Comparison of ENCODE assay signal across 33 cellular contexts in genomic region chrX:129667412-129667811, GRCh38. TPM values are rescaled to one million over a fixed set of nuclear protein-coding genes. Genes with fewer than 3 reads are reported as not detected.
"Had no signal": no experiment of that assay in that cellular context is flagged by ENCODE, and none has a peak within 500 bp of the region (broad histone marks: within the 10 kb centered on the region; RNA-seq: fewer than 3 reads in every experiment).

No MANE protein-coding gene starts in this region.

- H3K79me2 ChIP-seq: hepatocyte, parathyroid adenoma had no signal

- H3K4me3 ChIP-seq: colonic mucosa, esophagus muscularis mucosa, gastroesophageal sphincter, heart left ventricle, hepatocyte, lower lobe of right lung, mucosa of descending colon, right lobe of liver, thoracic aorta, tibial nerve, upper lobe of left lung had no signal

- DNase-seq: colonic mucosa; effector CD8-positive, alpha-beta T cell; endodermal cell; foreskin keratinocyte; heart left ventricle; immature natural killer cell; kidney glomerular epithelial cell; left colon; left ventricle myocardium superior; lower lobe of right lung; mucosa of descending colon; naive B cell; right lobe of liver; small intestine; stimulated activated CD4-positive, alpha-beta T cell treated with anti-CD3 and anti-CD28 coated beads, Interleukin-15, amount 100 ng/mL, for 24 hours; stimulated activated CD4-positive, alpha-beta T cell treated with anti-CD3 and anti-CD28 coated beads, Interleukin-2, amount 100 ng/mL, for 48 hours; stimulated activated naive B cell treated with anti-CD40 and anti-IgM and Interleukin-4, amounts not matched to agents 10 μg/mL and 1 μg/mL and 100 μg/mL, for 72 hours; upper lobe of left lung had no signal

- H3K27ac ChIP-seq: colonic mucosa, foreskin keratinocyte, hepatocyte, lower lobe of right lung, neutrophil, parathyroid adenoma, right lobe of liver, tibial nerve, upper lobe of left lung had no signal

- H3K36me3 ChIP-seq: colonic mucosa, esophagus muscularis mucosa, gastroesophageal sphincter, heart left ventricle, lower lobe of right lung, neutrophil, right lobe of liver, thoracic aorta, tibial nerve, upper lobe of left lung had no signal

- ATAC-seq: foreskin keratinocyte; heart left ventricle; left colon; left ventricle myocardium superior; lower lobe of right lung; mucosa of descending colon; natural killer cell treated with Interleukin-12 subunit alpha and Interleukin-12 subunit beta and Interleukin-15 and Interleukin-18, amount 100 ng/mL, for 72 hours; right lobe of liver; stimulated activated naive B cell treated with anti-CD40 and anti-IgM and Interleukin-4, amounts not matched to agents 10 μg/mL and 1 μg/mL and 100 μg/mL, for 72 hours had no signal

- H3K9ac ChIP-seq: parathyroid adenoma had no signal

- H3K4me1 Mint-ChIP-seq: immature natural killer cell, neural crest cell had no signal

- H3K4me2 ChIP-seq: hepatocyte had no signal

- H3K9me3 ChIP-seq: colonic mucosa, esophagus muscularis mucosa, gastroesophageal sphincter, lower lobe of right lung, mucosa of descending colon, neutrophil, thoracic aorta, upper lobe of left lung had no signal

- H3K27ac Mint-ChIP-seq: dendritic cell treated with granulocyte-macrophage colony-stimulating factor and Interleukin-4, amounts not matched to agents 40 ng/mL and 50 ng/mL, for 4 days; endodermal cell; immature natural killer cell; memory B cell; mesothelial cell of epicardium; naive B cell; natural killer cell treated with Interleukin-12 subunit alpha and Interleukin-12 subunit beta and Interleukin-15 and Interleukin-18, amount 100 ng/mL, for 72 hours; progenitor cell of endocrine pancreas; stimulated activated naive B cell treated with anti-CD40 and anti-IgM and Interleukin-4, amounts not matched to agents 10 μg/mL and 1 μg/mL and 100 μg/mL, for 72 hours; stimulated activated naive CD8-positive, alpha-beta T cell treated with anti-CD3 and anti-CD28 coated beads, Interleukin-15, Interleukin-2, amounts not matched to agents 100 ng/mL and 50 ng/mL, for 24 hours had no signal

- H3K27me3 ChIP-seq: colonic mucosa, esophagus muscularis mucosa, foreskin keratinocyte, gastroesophageal sphincter, heart left ventricle, hepatocyte, neutrophil, right lobe of liver, tibial nerve, upper lobe of left lung had no signal

- H3K4me3 Mint-ChIP-seq: dendritic cell treated with granulocyte-macrophage colony-stimulating factor and Interleukin-4, amounts not matched to agents 40 ng/mL and 50 ng/mL, for 4 days; endodermal cell; immature natural killer cell; memory B cell; mesothelial cell of epicardium; naive B cell; natural killer cell treated with Interleukin-12 subunit alpha and Interleukin-12 subunit beta and Interleukin-15 and Interleukin-18, amount 100 ng/mL, for 72 hours; neural crest cell; stimulated activated naive B cell treated with anti-CD40 and anti-IgM and Interleukin-4, amounts not matched to agents 10 μg/mL and 1 μg/mL and 100 μg/mL, for 72 hours; stimulated activated naive CD8-positive, alpha-beta T cell treated with anti-CD3 and anti-CD28 coated beads, Interleukin-15, Interleukin-2, amounts not matched to agents 100 ng/mL and 50 ng/mL, for 24 hours had no signal

- FAIRE-seq: small intestine, urothelium cell line had no signal

- H3K9me3 Mint-ChIP-seq: stimulated activated naive CD8-positive, alpha-beta T cell treated with anti-CD3 and anti-CD28 coated beads, Interleukin-15, Interleukin-2, amounts not matched to agents 100 ng/mL and 50 ng/mL, for 24 hours had no signal

- H2AFZ ChIP-seq: hepatocyte, parathyroid adenoma had no signal

- H3K4me1 ChIP-seq: colonic mucosa, gastroesophageal sphincter, lower lobe of right lung, parathyroid adenoma, right lobe of liver, tibial nerve, upper lobe of left lung had no signal

RNA-seq across cellular contexts. Expression of gene APLN, which starts 12.7 kb away (rescaled TPM):
- polyA plus RNA-seq: immature natural killer cell had no signal
